ENCODE assay signal across 12 cellular contexts in genomic region chr18:11963991-11964484, GRCh38. TPM values are rescaled to one million over a fixed set of nuclear protein-coding genes. Genes with fewer than 3 reads are reported as not detected.
DNase-seq lines count a peak whose midpoint lies in the region; ATAC-seq and TF ChIP-seq lines count a peak whose summit lies in the region.
"Had no signal": no experiment of that assay in that cellular context is flagged by ENCODE, and none has a peak within 500 bp of the region (broad histone marks: within the 10 kb centered on the region; RNA-seq: fewer than 3 reads in every experiment).

No MANE protein-coding gene starts in this region.

- H3K4me1 ChIP-seq in sigmoid colon, result peaks cover 0 to 27% (median 16%) of the 10 kb centered on the region in 4 donors
- H3K4me1 ChIP-seq: parathyroid adenoma had no signal

- H3K27me3 ChIP-seq in sigmoid colon, result no peaks in the 10 kb centered on the region
- no peaks in the 10 kb centered on the region for H3K27me3 ChIP-seq in CD4-positive, alpha-beta T cell (ENCODE audit: control insufficient read depth, insufficient read depth, low read length)

- no peaks in the 10 kb centered on the region for H3K36me3 ChIP-seq in sigmoid colon

- no peaks in the 10 kb centered on the region for H3K9me3 ChIP-seq in sigmoid colon
- H3K9me3 ChIP-seq in CD4-positive, alpha-beta T cell (ENCODE audit: control insufficient read depth, low read length), result no peaks in the 10 kb centered on the region

- no peak for ATAC-seq in CD4-positive, alpha-beta T cell (ENCODE audit: poor library complexity)
- ATAC-seq in GM21381 (IDR thresholded peaks at IDR 0.05; ENCODE audit: unreplicated experiment), result no peak
- ATAC-seq: left colon had no signal

- intact Hi-C loops in sigmoid colon (cut with DNase I), result no loop called here
- intact Hi-C loops in CD4-positive, alpha-beta T cell (cut with DNase I, micrococcal nuclease), result no loop called here

- H3K27me3 Mint-ChIP-seq in CD4-positive, alpha-beta T cell, result no peaks in the 10 kb centered on the region
- H3K27me3 Mint-ChIP-seq: brain had no signal

- H3K4me3 ChIP-seq in GM12865 (ENCODE audit: low read depth, low read length), result no peak overlapping the region
- H3K4me3 ChIP-seq in NB4 (ENCODE audit: low read depth, low read length), result no peak overlapping the region
- H3K4me3 ChIP-seq in sigmoid colon, result no peak overlapping the region

- no peaks in the 10 kb centered on the region for H3K4me1 Mint-ChIP-seq in CD4-positive, alpha-beta T cell (ENCODE audit: low read depth)

- TF ChIP-seq POLR2A in NB4 (IDR thresholded peaks at IDR 0.05; ENCODE audit: extremely low read depth, insufficient read length) (no peak), sigmoid colon (IDR thresholded peaks at IDR 0.05) (no peak)

- WGBS in sigmoid colon, 2 donors, result 70 to 75% methylated on average over 3 of the region's 3 CpGs

- POLR2A ChIA-PET in CD4-positive, alpha-beta T cell (lab: Charles Lee), result no interaction called here

- CTCF ChIA-PET in CD4-positive, alpha-beta T cell (lab: Charles Lee), result no interaction called here

- TF ChIP-seq CTCF in GM12865 (IDR thresholded peaks at IDR 0.05; ENCODE audit: insufficient read depth, low read depth, low read length, missing control alignments), result peak; percentile 0
- no peak for TF ChIP-seq CTCF in NB4 (IDR thresholded peaks at IDR 0.05; ENCODE audit: low read depth, low read length)
- TF ChIP-seq CTCF in sigmoid colon (IDR thresholded peaks at IDR 0.05), result peak in 1 of 4 experiments; percentile 10
- TF ChIP-seq CTCF in CD4-positive, alpha-beta T cell (IDR thresholded peaks at IDR 0.05), result no peak

- no peak for DNase-seq in GM12865 (ENCODE audit: low read depth)
- DNase-seq in NB4 (ENCODE audit: low read depth), result peak; percentile 35
- peak; percentile 16 for DNase-seq in fibroblast of gingiva (ENCODE audit: low read depth)
- no peak for DNase-seq in sigmoid colon
- DNase-seq in CD4-positive, alpha-beta T cell, result no peak
- DNase-seq in activated T-cell treated with anti-CD3 and anti-CD28 coated beads for 4 hours, result no peak
- DNase-seq in DMS153 (lab: John Stamatoyannopoulos, UW), result no peak
- DNase-seq: left colon, trophoblast cell had no signal

- H3K4me3 Mint-ChIP-seq in CD4-positive, alpha-beta T cell, result no peak overlapping the region
- H3K4me3 Mint-ChIP-seq: brain had no signal

- H3K9me3 Mint-ChIP-seq in CD4-positive, alpha-beta T cell, result no peaks in the 10 kb centered on the region

- no peak for TF ChIP-seq EP300 in sigmoid colon (IDR thresholded peaks at IDR 0.05)

- peak overlapping the region; percentile 57 to 88 (median 70) for H3K27ac ChIP-seq in sigmoid colon
- H3K27ac ChIP-seq in CD4-positive, alpha-beta T cell (ENCODE audit: low read depth, low read length), result no peak overlapping the region
- H3K27ac ChIP-seq: parathyroid adenoma had no signal

- H3K36me3 Mint-ChIP-seq in CD4-positive, alpha-beta T cell (ENCODE audit: low read depth), result no peaks in the 10 kb centered on the region
- H3K36me3 Mint-ChIP-seq: brain had no signal

- no peak overlapping the region for H3K27ac Mint-ChIP-seq in CD4-positive, alpha-beta T cell

RNA-seq across cellular contexts. Expression of gene IMPA2, which starts 17.3 kb away (rescaled TPM):
- 10 to 100 TPM; 21.3 to 66.5 (median 29.1) TPM for total RNA-seq in sigmoid colon
- polyA plus RNA-seq in sigmoid colon, result 100 to 1,000 TPM in 1 of 3 donors, 10 to 100 TPM in 2; 88.1 to 138 (median 99.6) TPM
- 1 to 10 TPM; 1.7 to 2.5 TPM for total RNA-seq in CD4-positive, alpha-beta T cell

RNA-seq across cellular contexts. Expression of gene MPPE1, which starts 55.9 kb away (rescaled TPM):
- total RNA-seq in sigmoid colon, result 10 to 100 TPM; 16.4 to 32.7 (median 22.1) TPM
- 10 to 100 TPM; 19.4 to 34.6 (median 24.0) TPM for polyA plus RNA-seq in sigmoid colon
- total RNA-seq in CD4-positive, alpha-beta T cell, result 10 to 100 TPM; 62.6 to 68.3 TPM

Comparison
In these comparisons a context has a peak if more than half of its experiments do, and no peak if none do; other contexts are left out.
1. DNase-seq: peak in NB4 (single experiment) and fibroblast of gingiva (single experiment); none in GM12865 (single experiment), sigmoid colon (single experiment), CD4-positive, alpha-beta T cell (0 of 10), activated T-cell treated with anti-CD3 and anti-CD28 coated beads for 4 hours (single experiment) and DMS153 (single experiment).
2. RNA of gene IMPA2, which starts 17.3 kb away (total RNA-seq): 21.3 to 66.5 TPM in sigmoid colon; 1.7 to 2.5 TPM in CD4-positive, alpha-beta T cell; every median in the first group is over 4 times any median in the second.